In the genomic region with DNA sequence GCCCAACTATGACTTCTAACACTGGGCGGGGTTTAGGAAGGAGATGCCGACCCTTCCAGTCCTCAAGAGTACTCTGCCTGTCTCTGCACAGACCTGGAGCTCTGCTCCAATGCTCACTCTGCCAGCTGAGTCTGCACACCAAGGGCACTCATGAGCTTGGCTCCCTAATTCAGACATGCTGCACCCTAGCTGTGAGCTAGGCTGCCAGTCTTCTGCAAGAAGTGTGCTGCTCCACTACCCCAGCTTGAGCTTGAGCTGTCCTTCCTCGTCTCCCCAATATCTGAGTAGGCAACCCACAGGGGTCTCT, we compare ENCODE assay signal across 8 cellular contexts. TPM values are rescaled to one million over a fixed set of nuclear protein-coding genes. Genes with fewer than 3 reads are reported as not detected.
A peak's percentile ranks its signal among the peaks of the same experiment; 100 is the strongest.
DNase-seq lines count a peak whose midpoint lies in the region; FAIRE-seq and TF ChIP-seq lines count a peak whose summit lies in the region.

No MANE protein-coding gene starts in this region.

- H3K27ac Mint-ChIP-seq in activated CD4-positive, alpha-beta memory T cell treated with anti-CD3 and anti-CD28 coated beads for 36 hours = peak overlapping the region; percentile 96
- H3K27ac Mint-ChIP-seq in immature natural killer cell = peak overlapping the region in 5 of 6 donors; percentile 18 to 82 (median 36)

- peak; percentile 24 for DNase-seq in stimulated activated CD4-positive, alpha-beta T cell treated with anti-CD3 and anti-CD28 coated beads, Interleukin-4, amount 100 ng/mL, for 24 hours
- DNase-seq in stimulated activated CD4-positive, alpha-beta T cell treated with anti-CD3 and anti-CD28 coated beads, Interleukin-2, amount 100 ng/mL, for 48 hours = no peak
- peak; percentile 48 for DNase-seq in activated CD4-positive, alpha-beta memory T cell treated with anti-CD3 and anti-CD28 coated beads for 36 hours
- DNase-seq in immature natural killer cell (no peak), vagina (ENCODE audit: extremely low spot score in 2 of 2) (no peak), NCI-H69 (lab: John Stamatoyannopoulos, UW) (no peak), NCI-H2196 treated with DMSO at 0.1 percent for 48 hours (lab: John Stamatoyannopoulos, UW; ENCODE audit: unreplicated experiment) (no peak), D721Med (ENCODE audit: insufficient read length, low spot score) (no peak)

- FAIRE-seq in D721Med (lab: Jason Lieb, UNC) = no peak

- intact Hi-C loops in activated CD4-positive, alpha-beta memory T cell treated with anti-CD3 and anti-CD28 coated beads for 36 hours (cut with micrococcal nuclease) = loop anchor here (2.0 to 10.0 kb wide), 8 partner anchors 22 to 1612 kb away; a partner anchor contains a TSS
- intact Hi-C loops in vagina (cut with DNase I) = no loop called here

- TF ChIP-seq CTCF in vagina (IDR thresholded peaks at IDR 0.05) (no peak), D721Med (IDR thresholded peaks at IDR 0.05; ENCODE audit: insufficient read depth, missing control alignments) (no peak)

- POLR2A ChIA-PET in activated CD4-positive, alpha-beta memory T cell treated with anti-CD3 and anti-CD28 coated beads for 36 hours (lab: Charles Lee) = interaction anchor here (1.2 to 8.2 kb wide), 3 partner anchors 9 to 360 kb away, joined by 3 to 119 read pairs (median 3); a partner anchor contains a TSS

- peak overlapping the region; percentile 54 for H3K4me3 Mint-ChIP-seq in activated CD4-positive, alpha-beta memory T cell treated with anti-CD3 and anti-CD28 coated beads for 36 hours
- H3K4me3 Mint-ChIP-seq in immature natural killer cell = peak overlapping the region in 1 of 5 donors; percentile 26

- H3K27me3 Mint-ChIP-seq in activated CD4-positive, alpha-beta memory T cell treated with anti-CD3 and anti-CD28 coated beads for 36 hours = no peaks in the 10 kb centered on the region
- H3K27me3 Mint-ChIP-seq in immature natural killer cell (ENCODE audit: low read depth in 3 of 3) = no peaks in the 10 kb centered on the region

- peaks cover 26% of the 10 kb centered on the region for H3K4me1 Mint-ChIP-seq in activated CD4-positive, alpha-beta memory T cell treated with anti-CD3 and anti-CD28 coated beads for 36 hours (ENCODE audit: low read depth)
- peaks cover 15 to 18% of the 10 kb centered on the region in 2 donors for H3K4me1 Mint-ChIP-seq in immature natural killer cell

- H3K9me3 Mint-ChIP-seq in activated CD4-positive, alpha-beta memory T cell treated with anti-CD3 and anti-CD28 coated beads for 36 hours = no peaks in the 10 kb centered on the region
- no peaks in the 10 kb centered on the region for H3K9me3 Mint-ChIP-seq in immature natural killer cell

- H3K9me3 ChIP-seq in vagina = no peaks in the 10 kb centered on the region

- CTCF ChIA-PET in activated CD4-positive, alpha-beta memory T cell treated with anti-CD3 and anti-CD28 coated beads for 36 hours (lab: Charles Lee) = interaction anchor here (0.6 to 2.5 kb wide), 2 partner anchors 10 to 13 kb away, joined by 7 to 14 read pairs; a partner anchor contains a TSS

- H3K27ac ChIP-seq in vagina = peak overlapping the region; percentile 70

- peaks cover 61% of the 10 kb centered on the region for H3K4me1 ChIP-seq in vagina

- no peaks in the 10 kb centered on the region for H3K27me3 ChIP-seq in vagina

- H3K36me3 Mint-ChIP-seq in activated CD4-positive, alpha-beta memory T cell treated with anti-CD3 and anti-CD28 coated beads for 36 hours = peaks cover 4% of the 10 kb centered on the region
- H3K36me3 Mint-ChIP-seq in immature natural killer cell = no peaks in the 10 kb centered on the region

- no peaks in the 10 kb centered on the region for H3K36me3 ChIP-seq in vagina

- no peak overlapping the region for H3K4me3 ChIP-seq in vagina

- no peak for TF ChIP-seq POLR2A in vagina (IDR thresholded peaks at IDR 0.05)

RNA-seq across cellular contexts. Expression of a gene that starts 13.2 kb away (rescaled TPM):
- total RNA-seq in activated CD4-positive, alpha-beta memory T cell treated with anti-CD3 and anti-CD28 coated beads for 36 hours = 10 to 100 TPM; 56.0 to 58.7 TPM
- 10 to 100 TPM in 1 of 3 donors, 1 to 10 TPM in 2; 3.5 to 16.7 (median 5.2) TPM for polyA plus RNA-seq in immature natural killer cell
- total RNA-seq in vagina = 31.9 TPM

Comparison
In these comparisons a context has a peak if more than half of its experiments do, and no peak if none do; other contexts are left out.
1. DNase-seq: peak in stimulated activated CD4-positive, alpha-beta T cell treated with anti-CD3 and anti-CD28 coated beads, Interleukin-4, amount 100 ng/mL, for 24 hours (single experiment) and activated CD4-positive, alpha-beta memory T cell treated with anti-CD3 and anti-CD28 coated beads for 36 hours (single experiment); none in stimulated activated CD4-positive, alpha-beta T cell treated with anti-CD3 and anti-CD28 coated beads, Interleukin-2, amount 100 ng/mL, for 48 hours (0 of 2), immature natural killer cell (0 of 3), vagina (0 of 2), NCI-H69 (single experiment), NCI-H2196 treated with DMSO at 0.1 percent for 48 hours (single experiment) and D721Med (single experiment).